In genomic region chr2:226790006-226790405, GRCh38 we compare ENCODE assay signal across 1 cellular context.
A peak's percentile ranks its signal among the peaks of the same experiment; 100 is the strongest.
TF ChIP-seq lines count a peak whose summit lies in the region.

No MANE protein-coding gene starts in this region.

TF ChIP-seq in HepG2, 621 proteins besides CTCF, POLR2A, EP300 and RAD21:
- TF ChIP-seq ZNF724P (CRISPR knock-in tag; IDR thresholded peaks at IDR 0.05; ENCODE audit: borderline replicate concordance) (no peak), TGIF2 (CRISPR knock-in tag; IDR thresholded peaks at IDR 0.05) (0 out of 2 replicates have a peak, but pooled peaks have one; percentile 23), CREB1 (IDR thresholded peaks at IDR 0.05) (no peak), CREB1 (CRISPR knock-in tag; IDR thresholded peaks at IDR 0.05) (0 out of 2 replicates have a peak, but pooled peaks have one; percentile 20), RNF219 (CRISPR knock-in tag; IDR thresholded peaks at IDR 0.05) (no peak)
